ENCODE assay signal across 1 cellular context in the genomic region with DNA sequence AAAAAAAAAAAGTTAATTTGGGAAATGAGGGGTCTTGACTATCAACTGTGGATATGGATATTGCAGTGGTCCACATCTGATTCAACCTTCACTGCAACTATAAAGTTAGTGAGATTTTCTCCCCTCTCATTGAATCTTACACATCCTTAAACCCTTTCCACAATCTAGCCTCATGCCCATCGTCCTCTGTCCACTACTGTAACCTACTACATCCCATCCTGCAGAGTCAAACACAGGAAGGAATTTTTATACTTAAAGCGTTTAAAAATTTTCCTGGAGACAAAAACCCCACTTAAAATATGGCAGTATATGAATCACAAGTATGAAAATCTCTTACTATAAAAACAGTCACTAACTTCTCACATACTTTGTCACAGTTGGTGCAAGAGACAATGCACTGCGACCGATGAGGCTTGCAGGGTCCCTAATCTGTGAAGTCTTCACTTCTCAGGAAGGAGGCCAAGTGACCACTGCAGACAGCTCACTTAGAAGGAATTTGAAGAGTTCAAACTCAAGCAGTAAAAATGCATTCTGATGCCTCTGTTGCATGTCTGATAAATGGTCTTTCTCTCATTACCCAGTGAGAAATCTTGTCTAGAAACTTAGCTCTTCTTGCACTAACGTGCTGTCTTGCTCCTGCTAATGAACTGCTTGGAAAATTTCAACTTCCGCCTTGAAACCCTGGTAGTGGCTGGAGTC.
TF ChIP-seq lines count a peak whose summit lies in the region.

No MANE protein-coding gene starts in this region.

TF ChIP-seq in K562, 482 proteins besides CTCF, POLR2A, EP300 and RAD21:
- TF ChIP-seq ZBTB12 (CRISPR knock-in tag; IDR thresholded peaks at IDR 0.05) (no peak), L3MBTL2 (IDR thresholded peaks at IDR 0.05) (0 out of 2 replicates have a peak, but pooled peaks have one; percentile 8), SRSF7 (optimal IDR thresholded peaks at IDR 0.05; ENCODE audit: low read depth, low read length) (no peak)
- TF ChIP-seq, protein P1, sequence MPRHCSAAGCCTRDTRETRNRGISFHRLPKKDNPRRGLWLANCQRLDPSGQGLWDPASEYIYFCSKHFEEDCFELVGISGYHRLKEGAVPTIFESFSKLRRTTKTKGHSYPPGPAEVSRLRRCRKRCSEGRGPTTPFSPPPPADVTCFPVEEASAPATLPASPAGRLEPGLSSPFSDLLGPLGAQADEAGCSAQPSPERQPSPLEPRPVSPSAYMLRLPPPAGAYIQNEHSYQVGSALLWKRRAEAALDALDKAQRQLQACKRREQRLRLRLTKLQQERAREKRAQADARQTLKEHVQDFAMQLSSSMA (CRISPR knock-in tag; IDR thresholded peaks at IDR 0.05) = no peak
- TF ChIP-seq, protein P2, sequence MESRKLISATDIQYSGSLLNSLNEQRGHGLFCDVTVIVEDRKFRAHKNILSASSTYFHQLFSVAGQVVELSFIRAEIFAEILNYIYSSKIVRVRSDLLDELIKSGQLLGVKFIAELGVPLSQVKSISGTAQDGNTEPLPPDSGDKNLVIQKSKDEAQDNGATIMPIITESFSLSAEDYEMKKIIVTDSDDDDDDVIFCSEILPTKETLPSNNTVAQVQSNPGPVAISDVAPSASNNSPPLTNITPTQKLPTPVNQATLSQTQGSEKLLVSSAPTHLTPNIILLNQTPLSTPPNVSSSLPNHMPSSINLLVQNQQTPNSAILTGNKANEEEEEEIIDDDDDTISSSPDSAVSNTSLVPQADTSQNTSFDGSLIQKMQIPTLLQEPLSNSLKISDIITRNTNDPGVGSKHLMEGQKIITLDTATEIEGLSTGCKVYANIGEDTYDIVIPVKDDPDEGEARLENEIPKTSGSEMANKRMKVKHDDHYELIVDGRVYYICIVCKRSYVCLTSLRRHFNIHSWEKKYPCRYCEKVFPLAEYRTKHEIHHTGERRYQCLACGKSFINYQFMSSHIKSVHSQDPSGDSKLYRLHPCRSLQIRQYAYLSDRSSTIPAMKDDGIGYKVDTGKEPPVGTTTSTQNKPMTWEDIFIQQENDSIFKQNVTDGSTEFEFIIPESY (CRISPR knock-in tag; IDR thresholded peaks at IDR 0.05) = no peak
TF ChIP-seq in K562: peak in this region for 1.
